ENCODE assay signal across 16 cellular contexts in the genomic region with DNA sequence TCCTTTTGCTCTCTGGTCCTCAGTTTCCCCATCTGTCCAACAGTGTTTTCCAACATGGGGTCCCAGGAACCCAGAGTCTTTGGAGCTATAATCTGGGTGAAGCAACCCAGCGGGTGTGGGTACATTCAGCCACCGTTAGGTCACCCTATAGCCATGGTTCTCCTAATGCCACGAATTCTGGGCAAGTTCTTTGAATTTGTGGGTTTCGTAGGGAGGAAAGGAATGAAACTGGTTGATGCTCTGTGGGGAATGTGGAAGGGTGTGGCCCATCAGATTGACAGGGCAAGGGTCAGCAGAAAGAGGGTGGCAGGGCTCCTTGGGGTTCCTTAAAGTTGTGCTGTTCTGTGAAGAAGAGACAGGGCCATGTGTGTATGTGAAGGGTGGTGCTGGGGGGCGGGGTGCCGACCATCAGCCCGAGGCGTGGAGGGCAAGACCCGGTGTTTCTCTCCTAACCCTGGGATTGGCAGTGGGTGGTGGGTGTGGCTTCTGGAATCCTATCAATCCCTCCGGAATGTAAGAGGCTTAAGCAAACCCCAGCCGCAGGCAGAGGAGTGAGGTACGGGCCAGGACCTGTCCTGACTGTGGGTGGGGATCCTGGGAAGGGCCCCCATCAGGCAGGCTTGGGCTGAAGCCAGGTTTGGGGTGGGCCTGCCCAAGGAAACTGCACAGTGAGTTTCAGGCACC. TPM values are rescaled to one million over a fixed set of nuclear protein-coding genes. Genes with fewer than 3 reads are reported as not detected.
DNase-seq lines count a peak whose midpoint lies in the region; ATAC-seq and TF ChIP-seq lines count a peak whose summit lies in the region.
"Had no signal": no experiment of that assay in that cellular context is flagged by ENCODE, and none has a peak within 500 bp of the region (broad histone marks: within the 10 kb centered on the region; RNA-seq: fewer than 3 reads in every experiment).

No MANE protein-coding gene starts in this region.

- H3K4me1 Mint-ChIP-seq in WTC11 = peaks cover 6% of the 10 kb centered on the region
- H3K4me1 Mint-ChIP-seq in activated T-helper 17 cell treated with anti-CD3 and anti-CD28 coated beads, Interleukin-2, amount 50 U/mL, for 72 hours = no peaks in the 10 kb centered on the region

- no peak overlapping the region for H3K9ac ChIP-seq in smooth muscle cell (ENCODE audit: low read depth)

- TF ChIP-seq CTCF in HEK293 (tag by site-specific recombination; IDR thresholded peaks at IDR 0.05) (no peak), WTC11 (IDR thresholded peaks at IDR 0.05) (no peak), smooth muscle cell (IDR thresholded peaks at IDR 0.05; ENCODE audit: borderline replicate concordance, insufficient read depth, poor library complexity, severe bottlenecking) (no peak), right lobe of liver (IDR thresholded peaks at IDR 0.05) (no peak)

- no peak overlapping the region for H3K27ac ChIP-seq in HEK293 (ENCODE audit: extremely low read depth, low read depth, low read length)
- peak overlapping the region; percentile 11 for H3K27ac ChIP-seq in smooth muscle cell (ENCODE audit: low read depth)
- H3K27ac ChIP-seq in right lobe of liver = no peak overlapping the region
- H3K27ac ChIP-seq: Peyer's patch had no signal

- H3K27me3 ChIP-seq in smooth muscle cell (ENCODE audit: low read depth) = no peaks in the 10 kb centered on the region
- H3K27me3 ChIP-seq in right lobe of liver = no peaks in the 10 kb centered on the region
- H3K27me3 ChIP-seq: Peyer's patch had no signal

- H3F3A ChIP-seq in smooth muscle cell (ENCODE audit: low read depth) = no peaks in the 10 kb centered on the region

- H3K4me3 ChIP-seq in HEK293 (ENCODE audit: low read depth, low read length) (no peak overlapping the region), smooth muscle cell (no peak overlapping the region), right lobe of liver (no peak overlapping the region)
- H3K4me3 ChIP-seq: Peyer's patch had no signal

- peaks cover 17% of the 10 kb centered on the region for H3K9me3 Mint-ChIP-seq in WTC11
- H3K9me3 Mint-ChIP-seq in activated T-helper 17 cell treated with anti-CD3 and anti-CD28 coated beads, Interleukin-2, amount 50 U/mL, for 72 hours = peaks cover 15% of the 10 kb centered on the region

- no peak for TF ChIP-seq POLR2A in right lobe of liver (IDR thresholded peaks at IDR 0.05)

- peaks cover 21% of the 10 kb centered on the region for H3K27me3 Mint-ChIP-seq in WTC11 (ENCODE audit: low read depth)
- H3K27me3 Mint-ChIP-seq in activated T-helper 17 cell treated with anti-CD3 and anti-CD28 coated beads, Interleukin-2, amount 50 U/mL, for 72 hours = no peaks in the 10 kb centered on the region

- peak; percentile 71 for ATAC-seq in WTC11
- no peak for ATAC-seq in right lobe of liver
- ATAC-seq in activated T-helper 17 cell treated with anti-CD3 and anti-CD28 coated beads, Interleukin-2, amount 50 U/mL, for 72 hours (replicated peaks) = no peak
- ATAC-seq: stimulated activated memory B cell treated with anti-CD40 and anti-IgM and Interleukin-4, amounts not matched to agents 10 μg/mL and 1 μg/mL and 100 μg/mL, for 72 hours had no signal

- H4K20me1 ChIP-seq in smooth muscle cell (ENCODE audit: low read depth) = no peaks in the 10 kb centered on the region

- no peaks in the 10 kb centered on the region for H3K4me1 ChIP-seq in HEK293 (ENCODE audit: control insufficient read depth, insufficient read depth, low read length)
- H3K4me1 ChIP-seq in smooth muscle cell (ENCODE audit: low read depth) = peaks cover 6% of the 10 kb centered on the region
- H3K4me1 ChIP-seq in right lobe of liver = peaks cover 0 to 4% (median 0%) of the 10 kb centered on the region in 4 donors
- H3K4me1 ChIP-seq: Peyer's patch had no signal

- H3K36me3 Mint-ChIP-seq in WTC11 = peaks cover 3% of the 10 kb centered on the region; the same call in 1 of the 2 replicates
- no peaks in the 10 kb centered on the region for H3K36me3 Mint-ChIP-seq in activated T-helper 17 cell treated with anti-CD3 and anti-CD28 coated beads, Interleukin-2, amount 50 U/mL, for 72 hours (ENCODE audit: low read depth)
- H3K36me3 Mint-ChIP-seq: stimulated activated memory B cell treated with anti-CD40 and anti-IgM and Interleukin-4, amounts not matched to agents 10 μg/mL and 1 μg/mL and 100 μg/mL, for 72 hours had no signal

- no peaks in the 10 kb centered on the region for H3K79me2 ChIP-seq in smooth muscle cell (ENCODE audit: low read depth)

- CTCF ChIA-PET in HEK293 (lab: Yijun Ruan, JAX) (interaction anchor here (0.5 to 1.7 kb wide), 6 partner anchors 13 to 1378 kb away, joined by 3 to 6 read pairs (median 3); no protein-coding TSS in a partner anchor), WTC11 (lab: Charles Lee) (interaction anchor here (1.1 to 2.1 kb wide), 2 partner anchors 75 to 83 kb away, joined by 3 to 11 read pairs; no protein-coding TSS in a partner anchor)

- WGBS in smooth muscle cell (ENCODE audit: low lambda C conversion rate) = 39% methylated on average over 12 of the region's 12 CpGs
- WGBS in right lobe of liver (ENCODE audit: insufficient coverage, low coverage, low lambda C conversion rate, missing lambda C conversion rate) = 63% methylated on average over 5 of the region's 12 CpGs

- no peak overlapping the region for H2AFZ ChIP-seq in smooth muscle cell (ENCODE audit: low read depth)

- intact Hi-C loops in right lobe of liver (cut with DNase I) = no loop called here

- H3K27ac Mint-ChIP-seq in WTC11 = no peak overlapping the region
- no peak overlapping the region for H3K27ac Mint-ChIP-seq in activated T-helper 17 cell treated with anti-CD3 and anti-CD28 coated beads, Interleukin-2, amount 50 U/mL, for 72 hours
- H3K27ac Mint-ChIP-seq: B cell; stimulated activated memory B cell treated with anti-CD40 and anti-IgM and Interleukin-4, amounts not matched to agents 10 μg/mL and 1 μg/mL and 100 μg/mL, for 72 hours had no signal

- POLR2A ChIA-PET in HEK293 (lab: Yijun Ruan, JAX) = no interaction called here
- POLR2A ChIA-PET in WTC11 (lab: Charles Lee) = no interaction called here

- peak overlapping the region; percentile 17 for H3K4me2 ChIP-seq in smooth muscle cell

- no peak overlapping the region for H3K4me3 Mint-ChIP-seq in WTC11
- no peak overlapping the region for H3K4me3 Mint-ChIP-seq in activated T-helper 17 cell treated with anti-CD3 and anti-CD28 coated beads, Interleukin-2, amount 50 U/mL, for 72 hours
- H3K4me3 Mint-ChIP-seq: B cell; stimulated activated memory B cell treated with anti-CD40 and anti-IgM and Interleukin-4, amounts not matched to agents 10 μg/mL and 1 μg/mL and 100 μg/mL, for 72 hours had no signal

- H3K36me3 ChIP-seq in HEK293 (ENCODE audit: control insufficient read depth in 2 of 2, insufficient read depth in 1 of 2, low read length in 2 of 2) = no peaks in the 10 kb centered on the region
- H3K36me3 ChIP-seq in smooth muscle cell (ENCODE audit: low read depth) = no peaks in the 10 kb centered on the region
- no peaks in the 10 kb centered on the region for H3K36me3 ChIP-seq in right lobe of liver
- H3K36me3 ChIP-seq: Peyer's patch had no signal

- H3K9me3 ChIP-seq in HEK293 (ENCODE audit: control insufficient read depth, insufficient read depth, low read depth, low read length) (no peaks in the 10 kb centered on the region), smooth muscle cell (replicated peaks; ENCODE audit: low read depth) (peaks cover 7% of the 10 kb centered on the region), right lobe of liver (no peaks in the 10 kb centered on the region)
- H3K9me3 ChIP-seq: Peyer's patch had no signal

- DNase-seq in WTC11 (ENCODE audit: low spot score) (peak; percentile 28), iPS-NIHi7 (ENCODE audit: extremely low spot score) (peak; percentile 55), smooth muscle cell (lab: John Stamatoyannopoulos, UW; ENCODE audit: unreplicated experiment) (no peak), GF-D8 (lab: John Stamatoyannopoulos, UW) (no peak), right lobe of liver (no peak)
- DNase-seq in activated CD4-positive, alpha-beta T cell treated with anti-CD3 and anti-CD28 coated beads, Interleukin-2, amount 50 U/mL, for 48 hours = no peak
- DNase-seq: activated gamma-delta T cell; NCI-H1048; Peyer's patch; posterior cingulate gyrus; stimulated activated CD4-positive, alpha-beta T cell treated with anti-CD3 and anti-CD28 coated beads, Interleukin-4, amount 100 ng/mL, for 1 hour; T1000 had no signal

TF ChIP-seq in HEK293, 187 proteins besides CTCF, POLR2A, EP300 and RAD21 (continues in another document):
- TF ChIP-seq KLF1 (tag by site-specific recombination; IDR thresholded peaks at IDR 0.05) (peak; percentile 75), EGR2 (tag by site-specific recombination; IDR thresholded peaks at IDR 0.05; ENCODE audit: low read depth) (peak; percentile 72)

TF ChIP-seq in WTC11, 78 proteins besides CTCF, POLR2A, EP300 and RAD21 (continues in another document):
- TF ChIP-seq OVOL2 (CRISPR knock-in tag; IDR thresholded peaks at IDR 0.05; ENCODE audit: borderline replicate concordance) = no peak
- no peak for TF ChIP-seq RELA (CRISPR knock-in tag; IDR thresholded peaks at IDR 0.05; ENCODE audit: borderline replicate concordance)
- TF ChIP-seq HMGA2 (CRISPR knock-in tag; IDR thresholded peaks at IDR 0.05) = no peak
- TF ChIP-seq, protein P1, sequence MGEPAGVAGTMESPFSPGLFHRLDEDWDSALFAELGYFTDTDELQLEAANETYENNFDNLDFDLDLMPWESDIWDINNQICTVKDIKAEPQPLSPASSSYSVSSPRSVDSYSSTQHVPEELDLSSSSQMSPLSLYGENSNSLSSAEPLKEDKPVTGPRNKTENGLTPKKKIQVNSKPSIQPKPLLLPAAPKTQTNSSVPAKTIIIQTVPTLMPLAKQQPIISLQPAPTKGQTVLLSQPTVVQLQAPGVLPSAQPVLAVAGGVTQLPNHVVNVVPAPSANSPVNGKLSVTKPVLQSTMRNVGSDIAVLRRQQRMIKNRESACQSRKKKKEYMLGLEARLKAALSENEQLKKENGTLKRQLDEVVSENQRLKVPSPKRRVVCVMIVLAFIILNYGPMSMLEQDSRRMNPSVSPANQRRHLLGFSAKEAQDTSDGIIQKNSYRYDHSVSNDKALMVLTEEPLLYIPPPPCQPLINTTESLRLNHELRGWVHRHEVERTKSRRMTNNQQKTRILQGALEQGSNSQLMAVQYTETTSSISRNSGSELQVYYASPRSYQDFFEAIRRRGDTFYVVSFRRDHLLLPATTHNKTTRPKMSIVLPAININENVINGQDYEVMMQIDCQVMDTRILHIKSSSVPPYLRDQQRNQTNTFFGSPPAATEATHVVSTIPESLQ (CRISPR knock-in tag; IDR thresholded peaks at IDR 0.05) = no peak
- no peak for TF ChIP-seq KAT7 (CRISPR knock-in tag; IDR thresholded peaks at IDR 0.05; ENCODE audit: borderline replicate concordance)

RNA-seq across cellular contexts. Expression of gene ZNF362, which starts 35.4 kb away (rescaled TPM):
- 23.9 to 25.7 TPM (median 24.2 TPM) in 3 replicates for total RNA-seq in WTC11 (2021)
- total RNA-seq in smooth muscle cell = 11.7 and 30.0 TPM in 2 replicates
- polyA plus RNA-seq in smooth muscle cell = 38.2 and 40.4 TPM in 2 replicates
- 1 to 10 TPM; 3.4 to 8.4 (median 7.0) TPM for total RNA-seq in right lobe of liver
- 1 to 10 TPM; 3.6 to 4.3 TPM for total RNA-seq in activated T-helper 17 cell treated with anti-CD3 and anti-CD28 coated beads, Interleukin-2, amount 50 U/mL, for 72 hours

RNA-seq across cellular contexts. Expression of gene TRIM62, which starts 39.0 kb away (rescaled TPM):
- 10.7 to 13.6 TPM (median 11.0 TPM) in 3 replicates for total RNA-seq in WTC11 (2021)
- 1.3 TPM in 2 replicates for total RNA-seq in smooth muscle cell
- polyA plus RNA-seq in smooth muscle cell = 3.6 and 3.9 TPM in 2 replicates
- total RNA-seq in right lobe of liver = 1 to 10 TPM; 1.1 to 2.4 (median 1.7) TPM
- total RNA-seq in activated T-helper 17 cell treated with anti-CD3 and anti-CD28 coated beads, Interleukin-2, amount 50 U/mL, for 72 hours = 1 to 10 TPM; 4.3 to 6.5 TPM

Comparison
In these comparisons a context has a peak if more than half of its experiments do, and no peak if none do; other contexts are left out.
1. DNase-seq: peak in WTC11 (single experiment) and iPS-NIHi7 (single experiment); none in smooth muscle cell (single experiment), GF-D8 (single experiment), right lobe of liver (0 of 3) and activated CD4-positive, alpha-beta T cell treated with anti-CD3 and anti-CD28 coated beads, Interleukin-2, amount 50 U/mL, for 48 hours (0 of 2).